In the genomic region with DNA sequence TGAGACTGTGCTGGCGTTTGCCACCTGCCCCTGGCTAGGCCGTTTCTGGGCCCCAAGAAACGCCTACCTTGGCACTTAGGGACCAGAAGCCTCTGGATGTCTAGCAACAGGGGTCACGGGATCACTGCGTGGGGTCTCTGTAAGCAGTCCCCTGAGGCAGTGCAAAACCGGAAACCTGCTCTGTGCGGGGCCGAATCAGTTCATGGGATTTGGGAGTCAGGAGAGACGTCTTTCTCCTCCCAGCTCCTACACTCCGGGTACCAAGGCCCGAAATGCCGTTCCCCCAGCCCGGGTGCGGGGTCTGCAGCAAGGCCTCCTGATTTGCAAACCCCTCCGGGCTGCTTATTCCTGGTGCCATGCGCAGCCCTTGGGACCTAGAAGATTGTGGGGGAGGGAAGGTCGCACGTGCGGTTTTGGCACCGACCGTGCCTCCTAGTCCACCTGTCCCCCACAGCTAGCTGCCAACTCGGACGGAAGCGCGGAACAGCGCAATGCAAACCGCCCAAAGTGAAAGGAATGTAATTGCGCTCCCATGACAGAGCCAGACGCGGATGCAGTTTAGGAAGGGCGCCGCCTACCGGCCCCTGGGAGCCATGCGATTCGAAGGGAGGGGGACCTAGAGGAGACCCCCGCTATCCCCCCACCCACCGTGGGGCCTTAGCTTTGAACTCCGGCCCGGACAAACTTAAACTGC, we compare ENCODE assay signal across 8 cellular contexts. TPM values are rescaled to one million over a fixed set of nuclear protein-coding genes. Genes with fewer than 3 reads are reported as not detected.
DNase-seq lines count a peak whose midpoint lies in the region; ATAC-seq and TF ChIP-seq lines count a peak whose summit lies in the region.

No MANE protein-coding gene starts in this region.

- peaks cover 0 to 72% (median 44%) of the 10 kb centered on the region in 4 donors for H3K27me3 ChIP-seq in upper lobe of left lung

- CTCF ChIA-PET in MCF 10A (lab: Yijun Ruan, JAX) = interaction anchor here (0.6 to 5.6 kb wide), 12 partner anchors 10 to 657 kb away, joined by 3 to 53 read pairs (median 4); no protein-coding TSS in a partner anchor

- no peak for ATAC-seq in activated naive CD8-positive, alpha-beta T cell treated with anti-CD3 and anti-CD28 coated beads, Interleukin-2, amount 50 U/mL, for 24 hours
- ATAC-seq in upper lobe of left lung (ENCODE audit: low FRiP score in 2 of 2) (peak; percentile 56 to 87), GM18873 (IDR thresholded peaks at IDR 0.05; ENCODE audit: low FRiP score, unreplicated experiment) (no peak), HG03175 (IDR thresholded peaks at IDR 0.05; ENCODE audit: unreplicated experiment) (no peak)

- H3K27ac ChIP-seq in upper lobe of left lung = peak overlapping the region; percentile 75 to 89 (median 80)

- TF ChIP-seq CTCF in MCF 10A (IDR thresholded peaks at IDR 0.05; ENCODE audit: unreplicated experiment) (peak; percentile 80), upper lobe of left lung (IDR thresholded peaks at IDR 0.05) (peak; percentile 37 to 85 (median 68))

- H3K9me3 Mint-ChIP-seq in activated naive CD8-positive, alpha-beta T cell (ENCODE audit: low read depth) = no peaks in the 10 kb centered on the region
- no peaks in the 10 kb centered on the region for H3K9me3 Mint-ChIP-seq in activated naive CD8-positive, alpha-beta T cell treated with anti-CD3 and anti-CD28 coated beads, Interleukin-2, amount 50 U/mL, for 24 hours
- no peaks in the 10 kb centered on the region for H3K9me3 Mint-ChIP-seq in MCF 10A (ENCODE audit: unreplicated experiment)

- WGBS in upper lobe of left lung, 2 donors = 0 to 2% methylated on average over 3 to 34 of the region's 39 CpGs

- TF ChIP-seq POLR2A in upper lobe of left lung (IDR thresholded peaks at IDR 0.05) = peak in 1 of 4 donors; percentile 32

- no TSS peak for BruUV-seq in MCF 10A (replicated peaks; lab: Mats Ljungman, UMichigan)

- peaks cover 59% of the 10 kb centered on the region for H3K27me3 Mint-ChIP-seq in activated naive CD8-positive, alpha-beta T cell
- H3K27me3 Mint-ChIP-seq in activated naive CD8-positive, alpha-beta T cell treated with anti-CD3 and anti-CD28 coated beads, Interleukin-2, amount 50 U/mL, for 24 hours = peaks cover 90% of the 10 kb centered on the region
- no peaks in the 10 kb centered on the region for H3K27me3 Mint-ChIP-seq in MCF 10A (ENCODE audit: insufficient read depth, unreplicated experiment)

- DNase-seq in activated naive CD8-positive, alpha-beta T cell treated with anti-CD3 and anti-CD28 coated beads, Interleukin-2, amount 50 U/mL, for 24 hours = no peak
- peak; percentile 77 for DNase-seq in MCF 10A (ENCODE audit: unreplicated experiment)
- peak; percentile 87 for DNase-seq in left kidney (ENCODE audit: low read depth, low spot score)
- DNase-seq in upper lobe of left lung = peak; percentile 73 to 88
- DNase-seq in germinal center (ENCODE audit: low spot score) = no peak

- no peak for TF ChIP-seq EP300 in upper lobe of left lung (IDR thresholded peaks at IDR 0.05)

- POLR2A ChIA-PET in MCF 10A (lab: Yijun Ruan, JAX) = interaction anchor here (0.6 to 17.6 kb wide), 15 partner anchors 8 to 1162 kb away, joined by 3 to 352 read pairs (median 5); partner anchors contain the start of gene IRX3

- H3K4me1 Mint-ChIP-seq in activated naive CD8-positive, alpha-beta T cell (ENCODE audit: low read depth) = peaks cover 25% of the 10 kb centered on the region
- peaks cover 19% of the 10 kb centered on the region for H3K4me1 Mint-ChIP-seq in activated naive CD8-positive, alpha-beta T cell treated with anti-CD3 and anti-CD28 coated beads, Interleukin-2, amount 50 U/mL, for 24 hours
- peaks cover 10% of the 10 kb centered on the region for H3K4me1 Mint-ChIP-seq in MCF 10A (ENCODE audit: insufficient read depth, unreplicated experiment)

- peaks cover 16 to 38% (median 27%) of the 10 kb centered on the region in 4 donors for H3K4me1 ChIP-seq in upper lobe of left lung

- H3K27ac Mint-ChIP-seq in activated naive CD8-positive, alpha-beta T cell = no peak overlapping the region
- no peak overlapping the region for H3K27ac Mint-ChIP-seq in activated naive CD8-positive, alpha-beta T cell treated with anti-CD3 and anti-CD28 coated beads, Interleukin-2, amount 50 U/mL, for 24 hours
- H3K27ac Mint-ChIP-seq in MCF 10A (ENCODE audit: low read depth, unreplicated experiment) = peak overlapping the region; percentile 97

- H3K9me3 ChIP-seq in upper lobe of left lung = no peaks in the 10 kb centered on the region

- no peaks in the 10 kb centered on the region for H3K36me3 Mint-ChIP-seq in activated naive CD8-positive, alpha-beta T cell
- H3K36me3 Mint-ChIP-seq in activated naive CD8-positive, alpha-beta T cell treated with anti-CD3 and anti-CD28 coated beads, Interleukin-2, amount 50 U/mL, for 24 hours (ENCODE audit: low read depth) = no peaks in the 10 kb centered on the region
- peaks cover 69% of the 10 kb centered on the region for H3K36me3 Mint-ChIP-seq in MCF 10A (ENCODE audit: insufficient read depth, unreplicated experiment)

- H3K4me3 ChIP-seq in upper lobe of left lung = peak overlapping the region in 3 of 4 donors; percentile 71 to 74 (median 72)

- peaks cover 0 to 4% (median 0%) of the 10 kb centered on the region in 4 donors for H3K36me3 ChIP-seq in upper lobe of left lung

- intact Hi-C loops in MCF 10A (cut with micrococcal nuclease) = loop anchor here (2.0 to 10.0 kb wide), 3 partner anchors 608 to 1385 kb away; no protein-coding TSS in a partner anchor

- peak overlapping the region; percentile 47 for H3K4me3 Mint-ChIP-seq in activated naive CD8-positive, alpha-beta T cell
- no peak overlapping the region for H3K4me3 Mint-ChIP-seq in activated naive CD8-positive, alpha-beta T cell treated with anti-CD3 and anti-CD28 coated beads, Interleukin-2, amount 50 U/mL, for 24 hours
- H3K4me3 Mint-ChIP-seq in MCF 10A (ENCODE audit: unreplicated experiment) = peak overlapping the region; percentile 88

RNA-seq across cellular contexts. Expression of gene IRX5, which starts 6.5 kb away (rescaled TPM):
- total RNA-seq in MCF 10A (2022) (6.1 and 7.8 TPM in 2 replicates), upper lobe of left lung (10 to 100 TPM; 15.2 to 45.6 (median 31.9) TPM)

Comparison
In these comparisons a context has a peak if more than half of its experiments do, and no peak if none do; other contexts are left out.
1. ATAC-seq: peak in upper lobe of left lung (2 of 2); none in activated naive CD8-positive, alpha-beta T cell treated with anti-CD3 and anti-CD28 coated beads, Interleukin-2, amount 50 U/mL, for 24 hours (single experiment), GM18873 (single experiment) and HG03175 (single experiment).
2. DNase-seq: peak in MCF 10A (single experiment), left kidney (single experiment) and upper lobe of left lung (2 of 2); none in activated naive CD8-positive, alpha-beta T cell treated with anti-CD3 and anti-CD28 coated beads, Interleukin-2, amount 50 U/mL, for 24 hours (single experiment) and germinal center (single experiment).